ENCODE assay signal across 1 cellular context in the genomic region with DNA sequence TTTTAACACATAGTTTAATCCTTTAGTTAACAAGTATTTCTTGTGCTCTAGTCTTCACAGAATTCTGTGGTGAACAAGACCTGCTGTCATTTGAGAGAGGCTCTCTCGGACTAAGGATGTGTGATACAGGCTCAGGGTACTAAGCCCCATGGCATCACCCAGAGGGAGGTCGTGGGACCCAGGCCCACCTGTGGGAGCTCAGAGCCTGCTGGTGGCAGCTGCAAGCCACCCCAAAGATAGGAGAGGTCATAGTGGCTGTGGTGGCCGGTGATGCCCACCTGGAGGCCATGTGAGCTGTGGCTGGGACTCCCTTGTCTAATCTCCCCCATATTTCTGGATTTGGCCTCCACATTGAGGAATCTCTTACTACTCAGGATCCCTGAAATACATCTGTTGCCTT.
TF ChIP-seq lines count a peak whose summit lies in the region.

No MANE protein-coding gene starts in this region.

TF ChIP-seq in H1, 55 proteins besides CTCF, POLR2A, EP300 and RAD21:
- TF ChIP-seq EZH2 (IDR thresholded peaks at IDR 0.05; ENCODE audit: low read depth, low read length, severe bottlenecking): no peak
- no peak for TF ChIP-seq RBBP5 (IDR thresholded peaks at IDR 0.05; ENCODE audit: borderline replicate concordance, low read depth, low read length)
- TF ChIP-seq ZNF274 (IDR thresholded peaks at IDR 0.05; ENCODE audit: borderline replicate concordance, extremely low read depth, low read length): no peak
- no peak for TF ChIP-seq MAX (IDR thresholded peaks at IDR 0.05)
- TF ChIP-seq SRF (IDR thresholded peaks at IDR 0.05; ENCODE audit: low read depth, low read length): no peak
- no peak for TF ChIP-seq BACH1 (IDR thresholded peaks at IDR 0.05; ENCODE audit: low read length)
- no peak for TF ChIP-seq SIX5 (IDR thresholded peaks at IDR 0.05; ENCODE audit: low read depth, low read length)
- TF ChIP-seq, protein P1, sequence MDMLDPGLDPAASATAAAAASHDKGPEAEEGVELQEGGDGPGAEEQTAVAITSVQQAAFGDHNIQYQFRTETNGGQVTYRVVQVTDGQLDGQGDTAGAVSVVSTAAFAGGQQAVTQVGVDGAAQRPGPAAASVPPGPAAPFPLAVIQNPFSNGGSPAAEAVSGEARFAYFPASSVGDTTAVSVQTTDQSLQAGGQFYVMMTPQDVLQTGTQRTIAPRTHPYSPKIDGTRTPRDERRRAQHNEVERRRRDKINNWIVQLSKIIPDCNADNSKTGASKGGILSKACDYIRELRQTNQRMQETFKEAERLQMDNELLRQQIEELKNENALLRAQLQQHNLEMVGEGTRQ (IDR thresholded peaks at IDR 0.05; ENCODE audit: low read length): no peak
- TF ChIP-seq ATF2 (IDR thresholded peaks at IDR 0.05; ENCODE audit: low read length): no peak
- no peak for TF ChIP-seq YY1 (IDR thresholded peaks at IDR 0.05; ENCODE audit: low read depth, low read length)
- TF ChIP-seq SIN3A (conservative IDR thresholded peaks at IDR 0.05 in 1 of 2, IDR thresholded peaks at IDR 0.05 in 1 of 2; ENCODE audit: low read depth in 1 of 2, low read length in 2 of 2): no peak
- no peak for TF ChIP-seq SIRT6 (IDR thresholded peaks at IDR 0.05; ENCODE audit: low read length)
